Comparison of ENCODE assay signal across 2 cellular contexts in the genomic region with DNA sequence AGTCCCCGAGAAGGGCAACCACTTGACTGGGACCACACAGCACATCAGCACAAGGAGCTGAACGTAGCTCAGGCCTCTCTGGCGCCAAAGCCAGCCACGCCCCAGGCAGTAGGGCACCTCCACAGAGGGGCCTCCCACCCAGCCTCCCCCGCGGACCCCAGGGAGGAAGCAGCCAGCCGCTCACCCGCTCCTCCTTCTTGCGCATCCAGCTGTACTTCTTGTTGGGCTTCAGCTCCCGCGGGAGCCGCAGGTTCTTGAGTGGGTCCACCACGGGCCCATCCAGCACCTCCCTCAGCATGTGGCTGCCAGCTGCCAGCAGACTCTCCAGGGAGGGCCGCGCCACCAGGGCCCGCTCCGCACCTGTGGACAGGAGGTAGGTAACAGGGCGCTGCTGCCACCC.
TF ChIP-seq lines count a peak whose summit lies in the region.

No MANE protein-coding gene starts in this region.

TF ChIP-seq in HepG2, 621 proteins besides CTCF, POLR2A, EP300 and RAD21:
- TF ChIP-seq RBM22 (optimal IDR thresholded peaks at IDR 0.05; ENCODE audit: low read length) (peak; percentile 61), SMC3 (IDR thresholded peaks at IDR 0.05; ENCODE audit: low read length) (no peak), ZNF768 (CRISPR knock-in tag; IDR thresholded peaks at IDR 0.05) (no peak), AGO2 (optimal IDR thresholded peaks at IDR 0.05; ENCODE audit: low read depth, low read length) (peak; percentile 81), ZNF24 (IDR thresholded peaks at IDR 0.05) (no peak)
- TF ChIP-seq, protein P1, sequence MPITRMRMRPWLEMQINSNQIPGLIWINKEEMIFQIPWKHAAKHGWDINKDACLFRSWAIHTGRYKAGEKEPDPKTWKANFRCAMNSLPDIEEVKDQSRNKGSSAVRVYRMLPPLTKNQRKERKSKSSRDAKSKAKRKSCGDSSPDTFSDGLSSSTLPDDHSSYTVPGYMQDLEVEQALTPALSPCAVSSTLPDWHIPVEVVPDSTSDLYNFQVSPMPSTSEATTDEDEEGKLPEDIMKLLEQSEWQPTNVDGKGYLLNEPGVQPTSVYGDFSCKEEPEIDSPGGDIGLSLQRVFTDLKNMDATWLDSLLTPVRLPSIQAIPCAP (CRISPR knock-in tag; IDR thresholded peaks at IDR 0.05; ENCODE audit: low read depth): no peak
- TF ChIP-seq, protein P2, sequence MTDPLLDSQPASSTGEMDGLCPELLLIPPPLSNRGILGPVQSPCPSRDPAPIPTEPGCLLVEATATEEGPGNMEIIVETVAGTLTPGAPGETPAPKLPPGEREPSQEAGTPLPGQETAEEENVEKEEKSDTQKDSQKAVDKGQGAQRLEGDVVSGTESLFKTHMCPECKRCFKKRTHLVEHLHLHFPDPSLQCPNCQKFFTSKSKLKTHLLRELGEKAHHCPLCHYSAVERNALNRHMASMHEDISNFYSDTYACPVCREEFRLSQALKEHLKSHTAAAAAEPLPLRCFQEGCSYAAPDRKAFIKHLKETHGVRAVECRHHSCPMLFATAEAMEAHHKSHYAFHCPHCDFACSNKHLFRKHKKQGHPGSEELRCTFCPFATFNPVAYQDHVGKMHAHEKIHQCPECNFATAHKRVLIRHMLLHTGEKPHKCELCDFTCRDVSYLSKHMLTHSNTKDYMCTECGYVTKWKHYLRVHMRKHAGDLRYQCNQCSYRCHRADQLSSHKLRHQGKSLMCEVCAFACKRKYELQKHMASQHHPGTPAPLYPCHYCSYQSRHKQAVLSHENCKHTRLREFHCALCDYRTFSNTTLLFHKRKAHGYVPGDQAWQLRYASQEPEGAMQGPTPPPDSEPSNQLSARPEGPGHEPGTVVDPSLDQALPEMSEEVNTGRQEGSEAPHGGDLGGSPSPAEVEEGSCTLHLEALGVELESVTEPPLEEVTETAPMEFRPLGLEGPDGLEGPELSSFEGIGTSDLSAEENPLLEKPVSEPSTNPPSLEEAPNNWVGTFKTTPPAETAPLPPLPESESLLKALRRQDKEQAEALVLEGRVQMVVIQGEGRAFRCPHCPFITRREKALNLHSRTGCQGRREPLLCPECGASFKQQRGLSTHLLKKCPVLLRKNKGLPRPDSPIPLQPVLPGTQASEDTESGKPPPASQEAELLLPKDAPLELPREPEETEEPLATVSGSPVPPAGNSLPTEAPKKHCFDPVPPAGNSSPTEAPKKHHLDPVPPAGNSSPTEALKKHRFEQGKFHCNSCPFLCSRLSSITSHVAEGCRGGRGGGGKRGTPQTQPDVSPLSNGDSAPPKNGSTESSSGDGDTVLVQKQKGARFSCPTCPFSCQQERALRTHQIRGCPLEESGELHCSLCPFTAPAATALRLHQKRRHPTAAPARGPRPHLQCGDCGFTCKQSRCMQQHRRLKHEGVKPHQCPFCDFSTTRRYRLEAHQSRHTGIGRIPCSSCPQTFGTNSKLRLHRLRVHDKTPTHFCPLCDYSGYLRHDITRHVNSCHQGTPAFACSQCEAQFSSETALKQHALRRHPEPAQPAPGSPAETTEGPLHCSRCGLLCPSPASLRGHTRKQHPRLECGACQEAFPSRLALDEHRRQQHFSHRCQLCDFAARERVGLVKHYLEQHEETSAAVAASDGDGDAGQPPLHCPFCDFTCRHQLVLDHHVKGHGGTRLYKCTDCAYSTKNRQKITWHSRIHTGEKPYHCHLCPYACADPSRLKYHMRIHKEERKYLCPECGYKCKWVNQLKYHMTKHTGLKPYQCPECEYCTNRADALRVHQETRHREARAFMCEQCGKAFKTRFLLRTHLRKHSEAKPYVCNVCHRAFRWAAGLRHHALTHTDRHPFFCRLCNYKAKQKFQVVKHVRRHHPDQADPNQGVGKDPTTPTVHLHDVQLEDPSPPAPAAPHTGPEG (CRISPR knock-in tag; IDR thresholded peaks at IDR 0.05): no peak

TF ChIP-seq in H1, 55 proteins besides CTCF, POLR2A, EP300 and RAD21:
- no peak for TF ChIP-seq RXRA (IDR thresholded peaks at IDR 0.05; ENCODE audit: insufficient read depth, low read depth, low read length)
